In the genomic region with DNA sequence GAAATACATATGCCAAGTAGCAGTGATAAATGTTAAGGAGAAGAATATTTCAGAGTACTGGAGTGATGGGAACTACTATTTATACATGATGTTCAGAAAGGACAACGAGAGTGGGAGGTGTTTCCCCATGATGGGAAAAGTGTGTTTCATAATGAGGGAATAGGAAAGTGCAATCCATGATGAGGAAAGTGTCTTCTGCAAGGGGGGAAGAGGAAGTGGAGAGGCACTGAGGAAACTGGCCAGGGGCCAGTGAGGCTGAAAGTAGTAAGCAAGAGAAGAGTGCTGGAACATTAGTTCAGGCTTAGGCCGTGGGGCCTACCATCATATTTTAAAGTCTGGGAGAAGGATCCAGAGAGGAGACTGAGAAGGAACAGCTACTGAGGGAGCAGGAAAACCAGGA, we compare ENCODE assay signal across 36 cellular contexts.
DNase-seq lines count a peak whose midpoint lies in the region; ATAC-seq, FAIRE-seq and TF ChIP-seq lines count a peak whose summit lies in the region.
"Had no signal": no experiment of that assay in that cellular context is flagged by ENCODE, and none has a peak within 500 bp of the region (broad histone marks: within the 10 kb centered on the region; RNA-seq: fewer than 3 reads in every experiment).

No MANE protein-coding gene starts in this region.

- H3K4me1 ChIP-seq in right cardiac atrium (ENCODE audit: control insufficient read depth, insufficient read depth, low read length) (no peaks in the 10 kb centered on the region), stomach (peaks cover 0 to 7% (median 0%) of the 10 kb centered on the region in 4 donors)

- TF ChIP-seq POLR2A in GM12891 (IDR thresholded peaks at IDR 0.05; ENCODE audit: low read depth, low read length) (no peak), stomach (IDR thresholded peaks at IDR 0.05) (no peak)

- peak; percentile 28 to 50 for ATAC-seq in right cardiac atrium
- ATAC-seq in HG03097 (IDR thresholded peaks at IDR 0.05; ENCODE audit: low FRiP score, unreplicated experiment) = no peak
- no peak for ATAC-seq in stimulated activated naive CD8-positive, alpha-beta T cell treated with anti-CD3 and anti-CD28 coated beads, Interleukin-15, amount 100 ng/mL, for 72 hours
- ATAC-seq in GM19324 (IDR thresholded peaks at IDR 0.05; ENCODE audit: low FRiP score, unreplicated experiment) = no peak
- ATAC-seq: activated CD8-positive, alpha-beta T cell treated with anti-CD3 and anti-CD28 coated beads for 36 hours; T-helper 17 cell had no signal

- H3K4me3 ChIP-seq in right cardiac atrium (ENCODE audit: low read length) (no peak overlapping the region), stomach (no peak overlapping the region)
- H3K4me3 ChIP-seq: dorsolateral prefrontal cortex, hepatocyte had no signal

- 38% methylated on average over 2 of the region's 2 CpGs for WGBS in right cardiac atrium
- WGBS in stomach, 5 donors = 37 to 81% (median 71%) methylated on average over 2 of the region's 2 CpGs

- H3K9me3 Mint-ChIP-seq in stimulated activated naive CD8-positive, alpha-beta T cell treated with anti-CD3 and anti-CD28 coated beads, Interleukin-15, amount 100 ng/mL, for 72 hours = no peaks in the 10 kb centered on the region
- H3K9me3 Mint-ChIP-seq: activated CD8-positive, alpha-beta T cell treated with anti-CD3 and anti-CD28 coated beads for 36 hours; activated naive CD4-positive, alpha-beta T cell treated with anti-CD3 and anti-CD28 coated beads for 36 hours; activated T-helper 1 cell treated with anti-CD3 and anti-CD28 coated beads, Interleukin-12 subunit alpha, Interleukin-12 subunit beta, Interleukin-2, Interleukin-4 antibody, amounts not matched to agents 30 ng/mL and 10 ng/mL and 1 ng/mL, durations not matched to agents 14 hours and 24 hours and 36 hours; H9; IgD-negative memory B cell; nephron progenitor cell; type B pancreatic cell had no signal

- H3K27me3 ChIP-seq in right cardiac atrium (ENCODE audit: control insufficient read depth, insufficient read depth) = no peaks in the 10 kb centered on the region
- H3K27me3 ChIP-seq in stomach = no peaks in the 10 kb centered on the region
- H3K27me3 ChIP-seq: dorsolateral prefrontal cortex, hepatocyte had no signal

- no peak overlapping the region for H3K4me3 Mint-ChIP-seq in stimulated activated naive CD8-positive, alpha-beta T cell treated with anti-CD3 and anti-CD28 coated beads, Interleukin-15, amount 100 ng/mL, for 72 hours
- H3K4me3 Mint-ChIP-seq: activated CD8-positive, alpha-beta T cell treated with anti-CD3 and anti-CD28 coated beads for 36 hours; activated naive CD4-positive, alpha-beta T cell treated with anti-CD3 and anti-CD28 coated beads for 36 hours; activated T-helper 1 cell treated with anti-CD3 and anti-CD28 coated beads, Interleukin-12 subunit alpha, Interleukin-12 subunit beta, Interleukin-2, Interleukin-4 antibody, amounts not matched to agents 30 ng/mL and 10 ng/mL and 1 ng/mL, durations not matched to agents 14 hours and 24 hours and 36 hours; H9; IgD-negative memory B cell; memory B cell; nephron progenitor cell; T-helper 17 cell; type B pancreatic cell had no signal

- DNase-seq in GM12891 (ENCODE audit: insufficient read length, low spot score) (no peak), SKM-1 treated with dmso at 0.1 percent for 144 hours (lab: John Stamatoyannopoulos, UW; ENCODE audit: unreplicated experiment) (peak; percentile 66), right cardiac atrium (peak; percentile 52 to 80 (median 65)), stomach (peak; percentile 29)
- DNase-seq in stimulated activated naive CD8-positive, alpha-beta T cell treated with anti-CD3 and anti-CD28 coated beads, Interleukin-15, amount 100 ng/mL, for 72 hours = no peak
- DNase-seq: activated CD4-positive, alpha-beta T cell treated with anti-CD3 and anti-CD28 coated beads for 1 hour; activated CD8-positive, alpha-beta memory T cell treated with anti-CD3 and anti-CD28 coated beads, Interleukin-2, amount 50 U/mL, for 48 hours; activated CD8-positive, alpha-beta T cell treated with anti-CD3 and anti-CD28 coated beads for 36 hours; activated naive CD4-positive, alpha-beta T cell treated with anti-CD3 and anti-CD28 coated beads for 36 hours; Calu3; cerebellar nuclear complex; DMS79 treated with DMSO at 0.1 percent for 48 hours; foreskin melanocyte; GDM1; H9; NCI-H1092; NCI-H1694 treated with DMSO at 0.1 percent for 48 hours; NCI-H2171; NCI-H510A treated with DMSO at 0.1 percent for 48 hours; nephron progenitor cell; OCI-M1; retina; SK-N-SH; stimulated activated CD4-positive, alpha-beta T cell treated with anti-CD3 and anti-CD28 coated beads, Interleukin-2, amount 100 ng/mL, for 24 hours; stimulated activated CD8-positive, alpha-beta memory T cell treated with anti-CD3 and anti-CD28 coated beads, Interleukin-4, amount 100 ng/mL, for 48 hours; T-helper 17 cell had no signal

- no peak overlapping the region for H3K27ac ChIP-seq in right cardiac atrium (ENCODE audit: low read length)
- H3K27ac ChIP-seq in stomach = no peak overlapping the region
- H3K27ac ChIP-seq: C4-2B, hepatocyte, RWPE1 had no signal

- no peaks in the 10 kb centered on the region for H3K4me1 Mint-ChIP-seq in stimulated activated naive CD8-positive, alpha-beta T cell treated with anti-CD3 and anti-CD28 coated beads, Interleukin-15, amount 100 ng/mL, for 72 hours
- H3K4me1 Mint-ChIP-seq: IgD-negative memory B cell, memory B cell, nephron progenitor cell had no signal

- H3K9me3 ChIP-seq in right cardiac atrium (ENCODE audit: control insufficient read depth, low read length) (no peaks in the 10 kb centered on the region), stomach (no peaks in the 10 kb centered on the region)
- H3K9me3 ChIP-seq: SK-N-SH had no signal

- no peak overlapping the region for H3K27ac Mint-ChIP-seq in stimulated activated naive CD8-positive, alpha-beta T cell treated with anti-CD3 and anti-CD28 coated beads, Interleukin-15, amount 100 ng/mL, for 72 hours
- H3K27ac Mint-ChIP-seq: activated CD8-positive, alpha-beta T cell treated with anti-CD3 and anti-CD28 coated beads for 36 hours; activated naive CD4-positive, alpha-beta T cell treated with anti-CD3 and anti-CD28 coated beads for 36 hours; activated T-helper 1 cell treated with anti-CD3 and anti-CD28 coated beads, Interleukin-12 subunit alpha, Interleukin-12 subunit beta, Interleukin-2, Interleukin-4 antibody, amounts not matched to agents 30 ng/mL and 10 ng/mL and 1 ng/mL, durations not matched to agents 14 hours and 24 hours and 36 hours; H9; IgD-negative memory B cell; memory B cell; nephron progenitor cell; T-helper 17 cell; type B pancreatic cell had no signal

- FAIRE-seq in GM12891 (lab: Jason Lieb, UNC) = peak; percentile 66

- H3K27me3 Mint-ChIP-seq in stimulated activated naive CD8-positive, alpha-beta T cell treated with anti-CD3 and anti-CD28 coated beads, Interleukin-15, amount 100 ng/mL, for 72 hours = no peaks in the 10 kb centered on the region
- H3K27me3 Mint-ChIP-seq: activated CD8-positive, alpha-beta T cell treated with anti-CD3 and anti-CD28 coated beads for 36 hours; IgD-negative memory B cell; memory B cell; type B pancreatic cell had no signal

- TF ChIP-seq EP300 in stomach (IDR thresholded peaks at IDR 0.05) = no peak

- H3K36me3 ChIP-seq in stomach = no peaks in the 10 kb centered on the region

- intact Hi-C loops in right cardiac atrium (cut with DNase I) = no loop called here
- intact Hi-C loops in stomach (cut with DNase I; ENCODE audit: low total_unique reads) = no loop called here

- no peak for TF ChIP-seq CTCF in stomach (IDR thresholded peaks at IDR 0.05)

TF ChIP-seq in GM12891, 5 proteins besides CTCF, POLR2A, EP300 and RAD21:
- TF ChIP-seq POLR2AphosphoS5 (IDR thresholded peaks at IDR 0.05; ENCODE audit: low read depth, low read length) (no peak), PAX5 (IDR thresholded peaks at IDR 0.05; ENCODE audit: insufficient read depth, low read length, severe bottlenecking) (no peak)

Comparison
In these comparisons a context has a peak if more than half of its experiments do, and no peak if none do; other contexts are left out.
1. DNase-seq: peak in SKM-1 treated with dmso at 0.1 percent for 144 hours (single experiment), right cardiac atrium (3 of 3) and stomach (single experiment); none in GM12891 (single experiment) and stimulated activated naive CD8-positive, alpha-beta T cell treated with anti-CD3 and anti-CD28 coated beads, Interleukin-15, amount 100 ng/mL, for 72 hours (0 of 2).
2. ATAC-seq: peak in right cardiac atrium (2 of 2); none in HG03097 (single experiment), stimulated activated naive CD8-positive, alpha-beta T cell treated with anti-CD3 and anti-CD28 coated beads, Interleukin-15, amount 100 ng/mL, for 72 hours (single experiment) and GM19324 (single experiment).